ENCODE assay signal across 1 cellular context in genomic region chr5:149549461-149550266, GRCh38.
TF ChIP-seq lines count a peak whose summit lies in the region.

No MANE protein-coding gene starts in this region.

TF ChIP-seq in HepG2, 621 proteins besides CTCF, POLR2A, EP300 and RAD21 (continued from another document and continues in another):
- TF ChIP-seq, protein P1, sequence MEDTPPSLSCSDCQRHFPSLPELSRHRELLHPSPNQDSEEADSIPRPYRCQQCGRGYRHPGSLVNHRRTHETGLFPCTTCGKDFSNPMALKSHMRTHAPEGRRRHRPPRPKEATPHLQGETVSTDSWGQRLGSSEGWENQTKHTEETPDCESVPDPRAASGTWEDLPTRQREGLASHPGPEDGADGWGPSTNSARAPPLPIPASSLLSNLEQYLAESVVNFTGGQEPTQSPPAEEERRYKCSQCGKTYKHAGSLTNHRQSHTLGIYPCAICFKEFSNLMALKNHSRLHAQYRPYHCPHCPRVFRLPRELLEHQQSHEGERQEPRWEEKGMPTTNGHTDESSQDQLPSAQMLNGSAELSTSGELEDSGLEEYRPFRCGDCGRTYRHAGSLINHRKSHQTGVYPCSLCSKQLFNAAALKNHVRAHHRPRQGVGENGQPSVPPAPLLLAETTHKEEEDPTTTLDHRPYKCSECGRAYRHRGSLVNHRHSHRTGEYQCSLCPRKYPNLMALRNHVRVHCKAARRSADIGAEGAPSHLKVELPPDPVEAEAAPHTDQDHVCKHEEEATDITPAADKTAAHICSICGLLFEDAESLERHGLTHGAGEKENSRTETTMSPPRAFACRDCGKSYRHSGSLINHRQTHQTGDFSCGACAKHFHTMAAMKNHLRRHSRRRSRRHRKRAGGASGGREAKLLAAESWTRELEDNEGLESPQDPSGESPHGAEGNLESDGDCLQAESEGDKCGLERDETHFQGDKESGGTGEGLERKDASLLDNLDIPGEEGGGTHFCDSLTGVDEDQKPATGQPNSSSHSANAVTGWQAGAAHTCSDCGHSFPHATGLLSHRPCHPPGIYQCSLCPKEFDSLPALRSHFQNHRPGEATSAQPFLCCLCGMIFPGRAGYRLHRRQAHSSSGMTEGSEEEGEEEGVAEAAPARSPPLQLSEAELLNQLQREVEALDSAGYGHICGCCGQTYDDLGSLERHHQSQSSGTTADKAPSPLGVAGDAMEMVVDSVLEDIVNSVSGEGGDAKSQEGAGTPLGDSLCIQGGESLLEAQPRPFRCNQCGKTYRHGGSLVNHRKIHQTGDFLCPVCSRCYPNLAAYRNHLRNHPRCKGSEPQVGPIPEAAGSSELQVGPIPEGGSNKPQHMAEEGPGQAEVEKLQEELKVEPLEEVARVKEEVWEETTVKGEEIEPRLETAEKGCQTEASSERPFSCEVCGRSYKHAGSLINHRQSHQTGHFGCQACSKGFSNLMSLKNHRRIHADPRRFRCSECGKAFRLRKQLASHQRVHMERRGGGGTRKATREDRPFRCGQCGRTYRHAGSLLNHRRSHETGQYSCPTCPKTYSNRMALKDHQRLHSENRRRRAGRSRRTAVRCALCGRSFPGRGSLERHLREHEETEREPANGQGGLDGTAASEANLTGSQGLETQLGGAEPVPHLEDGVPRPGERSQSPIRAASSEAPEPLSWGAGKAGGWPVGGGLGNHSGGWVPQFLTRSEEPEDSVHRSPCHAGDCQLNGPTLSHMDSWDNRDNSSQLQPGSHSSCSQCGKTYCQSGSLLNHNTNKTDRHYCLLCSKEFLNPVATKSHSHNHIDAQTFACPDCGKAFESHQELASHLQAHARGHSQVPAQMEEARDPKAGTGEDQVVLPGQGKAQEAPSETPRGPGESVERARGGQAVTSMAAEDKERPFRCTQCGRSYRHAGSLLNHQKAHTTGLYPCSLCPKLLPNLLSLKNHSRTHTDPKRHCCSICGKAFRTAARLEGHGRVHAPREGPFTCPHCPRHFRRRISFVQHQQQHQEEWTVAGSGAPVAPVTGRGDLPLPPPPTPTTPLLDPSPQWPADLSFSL (CRISPR knock-in tag; IDR thresholded peaks at IDR 0.05): no peak
- TF ChIP-seq NR2C2 (CRISPR knock-in tag; IDR thresholded peaks at IDR 0.05; ENCODE audit: borderline replicate concordance) (no peak), ZBTB21 (CRISPR knock-in tag; IDR thresholded peaks at IDR 0.05) (peak; percentile 68; the same call in 1 of the 2 replicates), ZNF451 (CRISPR knock-in tag; IDR thresholded peaks at IDR 0.05) (no peak), PRDM10 (CRISPR knock-in tag; IDR thresholded peaks at IDR 0.05; ENCODE audit: low read depth) (no peak), ZNF292 (CRISPR knock-in tag; IDR thresholded peaks at IDR 0.05; ENCODE audit: borderline replicate concordance, low read depth) (no peak), ZNF563 (CRISPR knock-in tag; IDR thresholded peaks at IDR 0.05) (no peak), NFAT5 (CRISPR knock-in tag; IDR thresholded peaks at IDR 0.05) (no peak), KLF9 (CRISPR knock-in tag; IDR thresholded peaks at IDR 0.05; ENCODE audit: low read depth) (no peak), ZNF644 (CRISPR knock-in tag; IDR thresholded peaks at IDR 0.05; ENCODE audit: low read depth) (no peak), ZBED4 (CRISPR knock-in tag; IDR thresholded peaks at IDR 0.05; ENCODE audit: borderline replicate concordance) (no peak), ZNF501 (CRISPR knock-in tag; IDR thresholded peaks at IDR 0.05) (peak; percentile 83), ZMYM4 (CRISPR knock-in tag; IDR thresholded peaks at IDR 0.05) (no peak), ZNF10 (CRISPR knock-in tag; IDR thresholded peaks at IDR 0.05; ENCODE audit: borderline replicate concordance, low read depth) (no peak), ZSCAN21 (CRISPR knock-in tag; IDR thresholded peaks at IDR 0.05; ENCODE audit: borderline replicate concordance) (no peak), ZFAT (CRISPR knock-in tag; conservative IDR thresholded peaks at IDR 0.05) (no peak)
- TF ChIP-seq, protein P2, sequence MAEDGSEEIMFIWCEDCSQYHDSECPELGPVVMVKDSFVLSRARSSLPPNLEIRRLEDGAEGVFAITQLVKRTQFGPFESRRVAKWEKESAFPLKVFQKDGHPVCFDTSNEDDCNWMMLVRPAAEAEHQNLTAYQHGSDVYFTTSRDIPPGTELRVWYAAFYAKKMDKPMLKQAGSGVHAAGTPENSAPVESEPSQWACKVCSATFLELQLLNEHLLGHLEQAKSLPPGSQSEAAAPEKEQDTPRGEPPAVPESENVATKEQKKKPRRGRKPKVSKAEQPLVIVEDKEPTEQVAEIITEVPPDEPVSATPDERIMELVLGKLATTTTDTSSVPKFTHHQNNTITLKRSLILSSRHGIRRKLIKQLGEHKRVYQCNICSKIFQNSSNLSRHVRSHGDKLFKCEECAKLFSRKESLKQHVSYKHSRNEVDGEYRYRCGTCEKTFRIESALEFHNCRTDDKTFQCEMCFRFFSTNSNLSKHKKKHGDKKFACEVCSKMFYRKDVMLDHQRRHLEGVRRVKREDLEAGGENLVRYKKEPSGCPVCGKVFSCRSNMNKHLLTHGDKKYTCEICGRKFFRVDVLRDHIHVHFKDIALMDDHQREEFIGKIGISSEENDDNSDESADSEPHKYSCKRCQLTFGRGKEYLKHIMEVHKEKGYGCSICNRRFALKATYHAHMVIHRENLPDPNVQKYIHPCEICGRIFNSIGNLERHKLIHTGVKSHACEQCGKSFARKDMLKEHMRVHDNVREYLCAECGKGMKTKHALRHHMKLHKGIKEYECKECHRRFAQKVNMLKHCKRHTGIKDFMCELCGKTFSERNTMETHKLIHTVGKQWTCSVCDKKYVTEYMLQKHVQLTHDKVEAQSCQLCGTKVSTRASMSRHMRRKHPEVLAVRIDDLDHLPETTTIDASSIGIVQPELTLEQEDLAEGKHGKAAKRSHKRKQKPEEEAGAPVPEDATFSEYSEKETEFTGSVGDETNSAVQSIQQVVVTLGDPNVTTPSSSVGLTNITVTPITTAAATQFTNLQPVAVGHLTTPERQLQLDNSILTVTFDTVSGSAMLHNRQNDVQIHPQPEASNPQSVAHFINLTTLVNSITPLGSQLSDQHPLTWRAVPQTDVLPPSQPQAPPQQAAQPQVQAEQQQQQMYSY (CRISPR knock-in tag; IDR thresholded peaks at IDR 0.05): no peak
- TF ChIP-seq, protein P3, sequence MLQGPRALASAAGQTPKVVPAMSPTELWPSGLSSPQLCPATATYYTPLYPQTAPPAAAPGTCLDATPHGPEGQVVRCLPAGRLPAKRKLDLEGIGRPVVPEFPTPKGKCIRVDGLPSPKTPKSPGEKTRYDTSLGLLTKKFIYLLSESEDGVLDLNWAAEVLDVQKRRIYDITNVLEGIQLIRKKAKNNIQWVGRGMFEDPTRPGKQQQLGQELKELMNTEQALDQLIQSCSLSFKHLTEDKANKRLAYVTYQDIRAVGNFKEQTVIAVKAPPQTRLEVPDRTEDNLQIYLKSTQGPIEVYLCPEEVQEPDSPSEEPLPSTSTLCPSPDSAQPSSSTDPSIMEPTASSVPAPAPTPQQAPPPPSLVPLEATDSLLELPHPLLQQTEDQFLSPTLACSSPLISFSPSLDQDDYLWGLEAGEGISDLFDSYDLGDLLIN (CRISPR knock-in tag; IDR thresholded peaks at IDR 0.05; ENCODE audit: borderline replicate concordance): no peak
- TF ChIP-seq, protein P4, sequence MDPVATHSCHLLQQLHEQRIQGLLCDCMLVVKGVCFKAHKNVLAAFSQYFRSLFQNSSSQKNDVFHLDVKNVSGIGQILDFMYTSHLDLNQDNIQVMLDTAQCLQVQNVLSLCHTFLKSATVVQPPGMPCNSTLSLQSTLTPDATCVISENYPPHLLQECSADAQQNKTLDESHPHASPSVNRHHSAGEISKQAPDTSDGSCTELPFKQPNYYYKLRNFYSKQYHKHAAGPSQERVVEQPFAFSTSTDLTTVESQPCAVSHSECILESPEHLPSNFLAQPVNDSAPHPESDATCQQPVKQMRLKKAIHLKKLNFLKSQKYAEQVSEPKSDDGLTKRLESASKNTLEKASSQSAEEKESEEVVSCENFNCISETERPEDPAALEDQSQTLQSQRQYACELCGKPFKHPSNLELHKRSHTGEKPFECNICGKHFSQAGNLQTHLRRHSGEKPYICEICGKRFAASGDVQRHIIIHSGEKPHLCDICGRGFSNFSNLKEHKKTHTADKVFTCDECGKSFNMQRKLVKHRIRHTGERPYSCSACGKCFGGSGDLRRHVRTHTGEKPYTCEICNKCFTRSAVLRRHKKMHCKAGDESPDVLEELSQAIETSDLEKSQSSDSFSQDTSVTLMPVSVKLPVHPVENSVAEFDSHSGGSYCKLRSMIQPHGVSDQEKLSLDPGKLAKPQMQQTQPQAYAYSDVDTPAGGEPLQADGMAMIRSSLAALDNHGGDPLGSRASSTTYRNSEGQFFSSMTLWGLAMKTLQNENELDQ (CRISPR knock-in tag; IDR thresholded peaks at IDR 0.05; ENCODE audit: borderline replicate concordance): no peak
